ENCODE assay signal across 15 cellular contexts in the genomic region with DNA sequence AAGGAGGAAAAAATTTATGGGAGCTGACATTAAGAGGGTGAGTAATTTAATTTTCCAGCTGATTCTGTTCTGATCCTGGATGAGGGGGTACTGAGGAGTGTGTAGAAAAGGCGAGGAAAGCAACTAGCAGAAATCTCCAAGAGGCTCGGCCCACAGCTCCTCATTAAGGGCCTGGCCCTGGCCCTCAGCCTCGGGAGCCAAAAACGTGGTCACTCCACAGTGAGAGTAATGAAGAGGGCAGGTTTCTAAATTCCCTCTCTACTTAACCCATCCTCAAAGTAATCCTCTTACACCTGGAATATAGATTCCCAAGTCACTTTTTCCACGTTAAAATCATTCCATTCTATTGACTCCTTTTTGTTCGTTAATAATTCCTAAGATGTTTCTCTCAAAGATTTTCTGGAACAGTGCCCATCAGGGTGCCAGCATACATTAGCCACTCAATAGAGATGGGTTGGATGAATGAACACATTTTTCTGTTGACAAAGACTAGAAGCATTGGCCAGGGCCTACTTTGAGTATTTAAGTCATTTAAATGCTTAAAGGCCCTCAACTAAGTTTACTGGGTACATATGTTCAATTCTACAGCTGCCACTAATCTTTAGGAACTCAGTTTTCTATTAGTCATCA. TPM values are rescaled to one million over a fixed set of nuclear protein-coding genes. Genes with fewer than 3 reads are reported as not detected.
DNase-seq lines count a peak whose midpoint lies in the region; ATAC-seq and TF ChIP-seq lines count a peak whose summit lies in the region.
"Had no signal": no experiment of that assay in that cellular context is flagged by ENCODE, and none has a peak within 500 bp of the region (broad histone marks: within the 10 kb centered on the region; RNA-seq: fewer than 3 reads in every experiment).

No MANE protein-coding gene starts in this region.

- peaks cover 18% of the 10 kb centered on the region for H4K20me1 ChIP-seq in smooth muscle cell (ENCODE audit: low read depth)

- 42% methylated on average over 6 of the region's 6 CpGs for WGBS in smooth muscle cell (ENCODE audit: low lambda C conversion rate)

- H3K27me3 Mint-ChIP-seq in brain, result peaks cover 13% of the 10 kb centered on the region

- ATAC-seq in esophagus mucosa, result no peak
- ATAC-seq: activated CD8-positive, alpha-beta T cell treated with anti-CD3 and anti-CD28 coated beads, Interleukin-2, amount 10 ng/mL, durations not matched to agents 7 days and 5 days had no signal

- TF ChIP-seq CTCF in brain (conservative IDR thresholded peaks at IDR 0.05) (no peak), smooth muscle cell (IDR thresholded peaks at IDR 0.05; ENCODE audit: borderline replicate concordance, insufficient read depth, poor library complexity, severe bottlenecking) (no peak)

- H3K4me3 Mint-ChIP-seq in brain, result peak overlapping the region; percentile 87 to 94 (median 90)
- H3K4me3 Mint-ChIP-seq: activated CD8-positive, alpha-beta T cell treated with anti-CD3 and anti-CD28 coated beads, Interleukin-2, amount 10 ng/mL, durations not matched to agents 7 days and 5 days had no signal

- no peak overlapping the region for H3K9ac ChIP-seq in smooth muscle cell (ENCODE audit: low read depth)
- H3K9ac ChIP-seq: KMS-11 had no signal

- peaks cover 37% of the 10 kb centered on the region for H3K4me1 ChIP-seq in smooth muscle cell (ENCODE audit: low read depth)

- peaks cover 4% of the 10 kb centered on the region for H3F3A ChIP-seq in smooth muscle cell (ENCODE audit: low read depth)

- H3K79me2 ChIP-seq in smooth muscle cell (ENCODE audit: low read depth), result peaks cover 18% of the 10 kb centered on the region

- H3K4me1 Mint-ChIP-seq in brain, result peaks cover 52% of the 10 kb centered on the region

- H2AFZ ChIP-seq in smooth muscle cell (ENCODE audit: low read depth), result peak overlapping the region; percentile 95

- H3K9me3 Mint-ChIP-seq in brain, result no peaks in the 10 kb centered on the region

- no peaks in the 10 kb centered on the region for H3K27me3 ChIP-seq in smooth muscle cell (ENCODE audit: low read depth)

- H3K4me3 ChIP-seq in smooth muscle cell, result peak overlapping the region; percentile 61

- H3K27ac Mint-ChIP-seq in brain, result peak overlapping the region; percentile 68 to 94 (median 76)
- H3K27ac Mint-ChIP-seq: activated CD8-positive, alpha-beta T cell treated with anti-CD3 and anti-CD28 coated beads, Interleukin-2, amount 10 ng/mL, durations not matched to agents 7 days and 5 days had no signal

- DNase-seq in DMS79 treated with DMSO at 0.1 percent for 48 hours (lab: John Stamatoyannopoulos, UW), result peak; percentile 2
- DNase-seq in DMS79 (lab: John Stamatoyannopoulos, UW), result no peak
- peak; percentile 29 for DNase-seq in left kidney (ENCODE audit: low read depth, low spot score)
- no peak for DNase-seq in smooth muscle cell (lab: John Stamatoyannopoulos, UW; ENCODE audit: unreplicated experiment)
- DNase-seq in cerebellar nuclear complex (lab: John Stamatoyannopoulos, UW), result no peak
- no peak for DNase-seq in effector CD8-positive, alpha-beta T cell (lab: John Stamatoyannopoulos, UW)
- DNase-seq: activated CD8-positive, alpha-beta T cell treated with anti-CD3 and anti-CD28 coated beads, Interleukin-2, amount 10 ng/mL, durations not matched to agents 7 days and 5 days; activated naive CD4-positive, alpha-beta T cell treated with Interleukin-2 at 50 U/mL for 16 hours; esophagus squamous epithelium; NCI-H2081 treated with DMSO at 0.1 percent for 48 hours had no signal

- no peaks in the 10 kb centered on the region for H3K36me3 Mint-ChIP-seq in brain

- peak overlapping the region; percentile 50 for H3K27ac ChIP-seq in smooth muscle cell (ENCODE audit: low read depth)
- H3K27ac ChIP-seq: 22Rv1, esophagus squamous epithelium, KMS-11 had no signal

- H3K9me3 ChIP-seq in smooth muscle cell (replicated peaks; ENCODE audit: low read depth), result no peaks in the 10 kb centered on the region
- H3K9me3 ChIP-seq: esophagus squamous epithelium had no signal

- no peaks in the 10 kb centered on the region for H3K36me3 ChIP-seq in smooth muscle cell (ENCODE audit: low read depth)
- H3K36me3 ChIP-seq: esophagus squamous epithelium had no signal

- peak overlapping the region; percentile 87 for H3K4me2 ChIP-seq in smooth muscle cell
- H3K4me2 ChIP-seq: KMS-11 had no signal

RNA-seq across cellular contexts. Expression of a gene that starts 1.1 kb away (rescaled TPM):
- polyA plus RNA-seq in brain (ENCODE audit: insufficient read depth, low read depth, low replicate concordance) (0.58 TPM), smooth muscle cell (91.6 and 155 TPM in 2 replicates)
- total RNA-seq in smooth muscle cell (236 and 297 TPM in 2 replicates), esophagus mucosa (not detected)
- total RNA-seq: activated CD8-positive, alpha-beta T cell treated with anti-CD3 and anti-CD28 coated beads, Interleukin-2, amount 10 ng/mL, durations not matched to agents 7 days and 5 days; esophagus squamous epithelium; T-helper 2 cell treated with Interferon-gamma antibody and Interleukin-4, amounts not matched to agents 100 ng/mL and 5 ng/mL, for 36 hours had no signal

Comparison
In these comparisons a context has a peak if more than half of its experiments do, and no peak if none do; other contexts are left out.
1. DNase-seq: peak in DMS79 treated with DMSO at 0.1 percent for 48 hours (single experiment) and left kidney (single experiment); none in DMS79 (single experiment), smooth muscle cell (single experiment), cerebellar nuclear complex (0 of 2) and effector CD8-positive, alpha-beta T cell (single experiment).
2. RNA of a gene that starts 1.1 kb away (total RNA-seq): 236 to 297 TPM in smooth muscle cell; not detected in esophagus mucosa (single experiment); every median in the first group is over 100 times any median in the second.